Comparison of ENCODE assay signal across 17 cellular contexts in the genomic region with DNA sequence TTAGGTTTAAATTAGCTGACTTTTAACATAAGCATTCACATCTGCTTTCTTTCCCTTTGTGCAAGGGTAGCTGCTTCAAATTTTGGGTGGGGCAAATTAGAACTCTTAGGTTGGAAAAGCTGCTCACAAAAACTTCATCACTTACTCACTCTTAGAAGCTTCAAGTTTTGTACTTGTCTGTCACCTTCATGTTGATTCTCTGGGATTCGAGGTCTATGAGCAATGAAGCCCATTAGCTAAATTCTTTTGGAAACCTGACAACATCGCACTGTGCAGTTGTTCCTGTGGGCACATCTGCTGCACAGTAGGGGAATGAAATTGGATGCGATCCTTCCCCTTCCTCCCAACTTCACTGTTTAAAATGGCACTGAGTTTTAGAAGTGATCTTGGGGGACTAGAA.
"Had no signal": no experiment of that assay in that cellular context is flagged by ENCODE, and none has a peak within 500 bp of the region (broad histone marks: within the 10 kb centered on the region; RNA-seq: fewer than 3 reads in every experiment).

No MANE protein-coding gene starts in this region.

- H3K27ac ChIP-seq: left ventricle myocardium inferior, right atrium auricular region, suprapubic skin had no signal

- H3K27me3 Mint-ChIP-seq: activated CD4-positive, alpha-beta T cell treated with anti-CD3 and anti-CD28 coated beads, Interleukin-2, amount 10 ng/mL, durations not matched to agents 24 days and 14 days; naive thymus-derived CD8-positive, alpha-beta T cell; progenitor cell of endocrine pancreas; stimulated activated naive CD8-positive, alpha-beta T cell treated with anti-CD3 and anti-CD28 coated beads, Interleukin-15, Interleukin-2, amounts not matched to agents 100 ng/mL and 50 ng/mL, for 24 hours; type B pancreatic cell had no signal

- H3K9me3 Mint-ChIP-seq: activated CD4-positive, alpha-beta T cell treated with anti-CD3 and anti-CD28 coated beads, Interleukin-2, amount 10 ng/mL, durations not matched to agents 24 days and 14 days; activated T-helper 1 cell treated with anti-CD3 and anti-CD28 coated beads, Interleukin-12 subunit alpha, Interleukin-12 subunit beta, Interleukin-2, Interleukin-4 antibody, amounts not matched to agents 30 ng/mL and 10 ng/mL and 1 ng/mL, durations not matched to agents 14 hours and 24 hours and 36 hours; endodermal cell; naive thymus-derived CD8-positive, alpha-beta T cell; stimulated activated naive CD8-positive, alpha-beta T cell treated with anti-CD3 and anti-CD28 coated beads, Interleukin-15, Interleukin-2, amounts not matched to agents 100 ng/mL and 50 ng/mL, for 24 hours had no signal

- H3K36me3 Mint-ChIP-seq: type B pancreatic cell had no signal

- H3K4me3 Mint-ChIP-seq: activated CD4-positive, alpha-beta T cell treated with anti-CD3 and anti-CD28 coated beads, Interleukin-2, amount 10 ng/mL, durations not matched to agents 24 days and 14 days; activated T-helper 1 cell treated with anti-CD3 and anti-CD28 coated beads, Interleukin-12 subunit alpha, Interleukin-12 subunit beta, Interleukin-2, Interleukin-4 antibody, amounts not matched to agents 30 ng/mL and 10 ng/mL and 1 ng/mL, durations not matched to agents 14 hours and 24 hours and 36 hours; endodermal cell; naive thymus-derived CD8-positive, alpha-beta T cell; stimulated activated naive CD8-positive, alpha-beta T cell treated with anti-CD3 and anti-CD28 coated beads, Interleukin-15, Interleukin-2, amounts not matched to agents 100 ng/mL and 50 ng/mL, for 24 hours; type B pancreatic cell had no signal

- H3K9me3 ChIP-seq: left ventricle myocardium inferior, mucosa of descending colon, right atrium auricular region, suprapubic skin had no signal

- ATAC-seq: naive thymus-derived CD8-positive, alpha-beta T cell had no signal

- H3K27me3 ChIP-seq: right atrium auricular region, suprapubic skin had no signal

- H3K4me2 ChIP-seq: smooth muscle cell had no signal

- H3K4me1 ChIP-seq: suprapubic skin had no signal

- H3K36me3 ChIP-seq: left ventricle myocardium inferior, right atrium auricular region, suprapubic skin had no signal

- H3K4me1 Mint-ChIP-seq: activated CD4-positive, alpha-beta T cell treated with anti-CD3 and anti-CD28 coated beads, Interleukin-2, amount 10 ng/mL, durations not matched to agents 24 days and 14 days had no signal

- H3K4me3 ChIP-seq: left ventricle myocardium inferior, mucosa of descending colon, right atrium auricular region, smooth muscle cell, suprapubic skin had no signal

- H3K27ac Mint-ChIP-seq: activated CD4-positive, alpha-beta T cell treated with anti-CD3 and anti-CD28 coated beads, Interleukin-2, amount 10 ng/mL, durations not matched to agents 24 days and 14 days; activated T-helper 1 cell treated with anti-CD3 and anti-CD28 coated beads, Interleukin-12 subunit alpha, Interleukin-12 subunit beta, Interleukin-2, Interleukin-4 antibody, amounts not matched to agents 30 ng/mL and 10 ng/mL and 1 ng/mL, durations not matched to agents 14 hours and 24 hours and 36 hours; naive thymus-derived CD8-positive, alpha-beta T cell; stimulated activated naive CD8-positive, alpha-beta T cell treated with anti-CD3 and anti-CD28 coated beads, Interleukin-15, Interleukin-2, amounts not matched to agents 100 ng/mL and 50 ng/mL, for 24 hours; type B pancreatic cell had no signal

- DNase-seq: activated CD4-positive, alpha-beta T cell treated with anti-CD3 and anti-CD28 coated beads, Interleukin-2, amount 10 ng/mL, durations not matched to agents 24 days and 14 days; activated CD4-positive, CD25-positive, alpha-beta regulatory T cell; activated CD8-positive, alpha-beta memory T cell treated with anti-CD3 and anti-CD28 coated beads for 24 hours; activated naive CD4-positive, alpha-beta T cell; aorta; endodermal cell; kidney; left ventricle myocardium inferior; mucosa of descending colon; naive thymus-derived CD8-positive, alpha-beta T cell had no signal
